Comparison of ENCODE assay signal across 8 cellular contexts in the genomic region with DNA sequence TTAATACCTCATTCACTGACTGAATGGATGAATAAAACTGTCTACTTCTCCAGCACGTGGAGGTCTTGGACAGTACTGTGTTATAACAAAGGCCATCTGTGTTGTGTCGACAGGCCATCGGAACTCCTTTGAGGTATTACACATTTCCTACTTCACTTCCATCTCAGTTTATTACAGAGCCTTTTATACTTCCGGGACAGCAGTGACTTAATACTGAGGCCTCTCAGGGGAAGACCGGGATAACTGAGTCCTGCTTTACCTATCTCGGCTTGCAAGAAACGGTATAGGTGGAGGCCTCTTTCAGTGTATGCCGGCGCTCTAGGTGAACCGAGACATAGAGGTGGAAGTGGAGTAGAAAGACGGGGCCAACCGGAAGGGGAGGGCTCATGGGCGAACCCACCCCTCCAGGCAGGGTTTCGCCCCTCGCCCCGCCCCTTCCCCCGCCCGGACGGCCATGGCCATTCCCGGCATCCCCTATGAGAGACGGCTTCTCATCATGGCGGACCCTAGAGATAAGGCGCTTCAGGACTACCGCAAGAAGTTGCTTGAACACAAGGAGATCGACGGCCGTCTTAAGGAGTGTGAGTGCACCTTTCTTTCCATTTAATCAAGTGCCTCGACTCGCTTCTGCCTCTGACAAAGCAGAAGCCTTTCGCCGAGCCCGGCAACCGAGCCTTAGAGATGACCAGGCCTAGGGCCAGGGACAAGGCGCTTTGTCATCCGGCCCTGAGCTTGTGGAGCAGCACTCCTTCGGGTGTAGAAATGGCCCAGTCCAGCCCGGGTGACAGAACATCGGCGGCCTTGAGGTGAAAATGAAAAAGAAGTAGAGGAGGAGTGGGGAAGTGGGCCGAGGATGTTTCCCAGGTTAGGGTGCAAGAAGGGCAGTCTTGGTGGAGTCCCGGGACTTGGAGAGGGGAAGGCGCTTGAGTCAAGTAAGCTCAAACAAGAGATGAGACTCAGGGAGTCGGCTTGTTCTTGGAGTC. TPM values are rescaled to one million over a fixed set of nuclear protein-coding genes. Genes with fewer than 3 reads are reported as not detected.
DNase-seq lines count a peak whose midpoint lies in the region; ATAC-seq, FAIRE-seq and TF ChIP-seq lines count a peak whose summit lies in the region.

A gene (plus strand): TSS at position 477 of the 983 bp plus-strand sequence. CDS start 20 bp downstream, at position 497.

- TF ChIP-seq POLR2A in GM12891 (IDR thresholded peaks at IDR 0.05; ENCODE audit: low read depth, low read length) = peak; percentile 84
- TF ChIP-seq POLR2A in transverse colon (IDR thresholded peaks at IDR 0.05) = peak; percentile 85

- no peaks in the 10 kb centered on the region for H3K9me3 ChIP-seq in transverse colon

- peaks cover 0 to 25% (median 11%) of the 10 kb centered on the region in 4 donors for H3K36me3 ChIP-seq in transverse colon

- no peak for TF ChIP-seq EP300 in transverse colon (IDR thresholded peaks at IDR 0.05; ENCODE audit: low read depth)

- no peaks in the 10 kb centered on the region for H3K27me3 ChIP-seq in transverse colon

- ATAC-seq in HG02798 (IDR thresholded peaks at IDR 0.05; ENCODE audit: poor library complexity, unreplicated experiment) (peak; percentile 99), Right ventricle myocardium superior (ENCODE audit: poor library complexity) (peak; percentile 100)

- peak within 1 kb of the TSS; percentile 32 to 84 (median 68) for H3K4me3 ChIP-seq in transverse colon

- DNase-seq in GM12891 (ENCODE audit: insufficient read length, low spot score) = peak; percentile 69
- DNase-seq in NCI-H1417 treated with DMSO at 0.1 percent for 48 hours (lab: John Stamatoyannopoulos, UW) = peak; percentile 100
- peak; percentile 65 to 92 for DNase-seq in SW 1271 (lab: John Stamatoyannopoulos, UW)
- DNase-seq in activated naive CD8-positive, alpha-beta T cell treated with anti-CD3 and anti-CD28 coated beads, Interleukin-2, amount 50 U/mL, for 16 hours (ENCODE audit: low read depth, low spot score) = peak; percentile 90
- DNase-seq in Right ventricle myocardium superior = peak; percentile 95
- DNase-seq in pons (ENCODE audit: low spot score) = peak; percentile 94
- DNase-seq in transverse colon = peak; percentile 97

- peak; percentile 95 for FAIRE-seq in GM12891 (lab: Jason Lieb, UNC)

- intact Hi-C loops in Right ventricle myocardium superior (cut with DNase I) = no loop called here
- intact Hi-C loops in transverse colon (cut with DNase I; ENCODE audit: low total_unique reads) = no loop called here

- H3K4me1 ChIP-seq in transverse colon = peaks cover 6 to 33% (median 17%) of the 10 kb centered on the region in 4 donors

- peak within 1 kb of the TSS; percentile 85 to 95 (median 90) for H3K27ac ChIP-seq in transverse colon

- WGBS in transverse colon (ENCODE audit: low coverage in 1 of 2), 2 donors = 0% methylated on average over 5 to 43 of the region's 43 CpGs

- no peak for TF ChIP-seq CTCF in transverse colon (IDR thresholded peaks at IDR 0.05)

- in situ Hi-C loops in transverse colon (cut with MboI; ENCODE audit: low pct_ligation_motif_present in 1 of 4, low pct_unique_long_range_greater_than_20kb in 1 of 4, low sequenced_read_pairs in 3 of 4) = no loop called here

TF ChIP-seq in GM12891, 5 proteins besides CTCF, POLR2A, EP300 and RAD21:
- 0 out of 2 replicates have a peak, but pooled peaks have one; percentile 45 for TF ChIP-seq POU2F2 (IDR thresholded peaks at IDR 0.05; ENCODE audit: low read depth, low read length)
- TF ChIP-seq TAF1 (IDR thresholded peaks at IDR 0.05; ENCODE audit: low read depth, low read length) = peak; percentile 88
- peak; percentile 87 for TF ChIP-seq POLR2AphosphoS5 (IDR thresholded peaks at IDR 0.05; ENCODE audit: low read depth, low read length)
- TF ChIP-seq SPI1 (IDR thresholded peaks at IDR 0.05; ENCODE audit: low read depth, low read length) = no peak
- TF ChIP-seq PAX5 (IDR thresholded peaks at IDR 0.05; ENCODE audit: insufficient read depth, low read length, severe bottlenecking) = no peak

RNA-seq across cellular contexts. Expression of the gene that starts here (rescaled TPM):
- 57.4 TPM for polyA plus RNA-seq in GM12891 (2012; ENCODE audit: low read depth, missing spikeins)
- 70.0 TPM for total RNA-seq in Right ventricle myocardium superior
- total RNA-seq in transverse colon = 10 to 100 TPM in 3 of 4 donors, 1 to 10 TPM in 1; 6.8 to 87.8 (median 47.8) TPM

Comparison
In these comparisons a context has a peak if more than half of its experiments do, and no peak if none do; other contexts are left out.
1. Peak in every context shown above with its lines: DNase-seq, ATAC-seq, H3K4me3 ChIP-seq and H3K27ac ChIP-seq.